Comparison of ENCODE assay signal across 10 cellular contexts in the genomic region with DNA sequence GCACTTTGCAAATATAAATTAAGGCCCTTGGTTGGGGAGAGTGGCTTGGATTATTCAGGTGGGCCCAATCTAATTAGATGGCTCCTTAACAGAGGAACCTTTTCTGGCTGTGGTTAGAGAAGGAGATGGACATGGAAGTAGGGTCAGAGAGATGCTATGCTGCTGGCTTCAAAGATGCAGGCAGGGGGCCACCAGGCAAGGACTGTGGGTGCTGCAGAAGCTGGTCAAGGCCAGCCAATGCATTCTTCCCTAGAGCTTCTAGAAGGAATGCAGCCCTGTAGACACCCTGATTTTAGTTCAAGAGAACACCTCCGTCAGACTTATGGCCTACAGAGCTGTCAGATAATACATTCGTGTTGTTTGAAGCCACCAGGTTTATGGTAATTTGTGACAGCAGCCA. TPM values are rescaled to one million over a fixed set of nuclear protein-coding genes. Genes with fewer than 3 reads are reported as not detected.
"Had no signal": no experiment of that assay in that cellular context is flagged by ENCODE, and none has a peak within 500 bp of the region (broad histone marks: within the 10 kb centered on the region; RNA-seq: fewer than 3 reads in every experiment).

No MANE protein-coding gene starts in this region.

- DNase-seq: GM23248, GOT3, H7, HFFc6, IMR-90 had no signal

- H3K27ac ChIP-seq: GM23248, HL-60 had no signal

- H3K9ac ChIP-seq: GM23248 had no signal

- H2AFZ ChIP-seq: GM23248 had no signal

- ATAC-seq: HCT116 had no signal

- H3K4me3 ChIP-seq: GM23248, HAP-1 had no signal

RNA-seq across cellular contexts. Expression of gene ASCL5, which starts 31.0 kb away (rescaled TPM):
- total RNA-seq: GM23248, H4, H7, HFFc6, HT1080, IMR-90 had no signal
- polyA plus RNA-seq: GM23248, IMR-90 had no signal

RNA-seq across cellular contexts. Expression of gene IGFN1, which starts 32.7 kb away (rescaled TPM):
- total RNA-seq: GM23248, HFFc6, IMR-90 had no signal
- polyA plus RNA-seq: GM23248 had no signal

RNA-seq across cellular contexts. Expression of gene CACNA1S, which starts 45.7 kb away (rescaled TPM):
- total RNA-seq: GM23248, H4, H7, HFFc6, HT1080, IMR-90 had no signal
- polyA plus RNA-seq: GM23248, IMR-90 had no signal
